In genomic region chr19:5037936-5038335, GRCh38 we compare ENCODE assay signal across 13 cellular contexts.
DNase-seq lines count a peak whose midpoint lies in the region; ATAC-seq and TF ChIP-seq lines count a peak whose summit lies in the region.
"Had no signal": no experiment of that assay in that cellular context is flagged by ENCODE, and none has a peak within 500 bp of the region (broad histone marks: within the 10 kb centered on the region; RNA-seq: fewer than 3 reads in every experiment).

No MANE protein-coding gene starts in this region.

- 26% methylated on average over 16 of the region's 17 CpGs for WGBS in prostate gland

- no peak for TF ChIP-seq POLR2A in prostate gland (IDR thresholded peaks at IDR 0.05)

- no peaks in the 10 kb centered on the region for H3K9me3 ChIP-seq in prostate gland
- H3K9me3 ChIP-seq: colonic mucosa, heart left ventricle, MG63, psoas muscle had no signal

- H3K36me3 ChIP-seq in prostate gland, result peaks cover 4 to 12% of the 10 kb centered on the region in 2 donors
- H3K36me3 ChIP-seq: MG63 had no signal

- intact Hi-C loops in prostate gland (cut with DNase I), result no loop called here

- TF ChIP-seq CTCF in VCaP (conservative IDR thresholded peaks at IDR 0.05) (no peak), prostate gland (IDR thresholded peaks at IDR 0.05) (no peak)

- H3K4me1 Mint-ChIP-seq in stimulated activated effector memory CD8-positive, alpha-beta T cell treated with anti-CD3 and anti-CD28 coated beads, Interleukin-12 subunit alpha, Interleukin-12 subunit beta, amount 100 ng/mL, for 72 hours, result peaks cover 11% of the 10 kb centered on the region
- H3K4me1 Mint-ChIP-seq: activated CD4-positive, alpha-beta T cell treated with anti-CD3 and anti-CD28 coated beads, Interleukin-2, amount 10 ng/mL, durations not matched to agents 7 days and 5 days had no signal

- peak; percentile 97 for DNase-seq in DMS79 (lab: John Stamatoyannopoulos, UW)
- peak; percentile 65 for DNase-seq in NCI-H2029 (lab: John Stamatoyannopoulos, UW)
- no peak for DNase-seq in prostate gland (ENCODE audit: low spot score)
- no peak for DNase-seq in NK-92 (lab: John Stamatoyannopoulos, UW; ENCODE audit: unreplicated experiment)
- DNase-seq in stimulated activated effector memory CD8-positive, alpha-beta T cell treated with anti-CD3 and anti-CD28 coated beads, Interleukin-12 subunit alpha, Interleukin-12 subunit beta, amount 100 ng/mL, for 72 hours (ENCODE audit: low spot score in 2 of 2), result no peak
- DNase-seq in G401 (ENCODE audit: low spot score), result no peak
- DNase-seq: activated CD4-positive, alpha-beta T cell treated with anti-CD3 and anti-CD28 coated beads, Interleukin-2, amount 10 ng/mL, durations not matched to agents 7 days and 5 days; colonic mucosa; heart left ventricle; MG63; NCI-H82; psoas muscle had no signal

- no peaks in the 10 kb centered on the region for H3K27me3 ChIP-seq in prostate gland (replicated peaks; ENCODE audit: insufficient read depth)
- H3K27me3 ChIP-seq: colonic mucosa, heart left ventricle, MG63 had no signal

- no peak overlapping the region for H3K4me3 ChIP-seq in prostate gland
- H3K4me3 ChIP-seq: colonic mucosa, MG63, psoas muscle had no signal

- H3K27ac ChIP-seq in VCaP, result peak overlapping the region; percentile 58
- peak overlapping the region; percentile 58 to 71 for H3K27ac ChIP-seq in prostate gland
- H3K27ac ChIP-seq: colonic mucosa had no signal

- H3K4me1 ChIP-seq in prostate gland (replicated peaks), result peaks cover 37% of the 10 kb centered on the region
- H3K4me1 ChIP-seq: colonic mucosa had no signal

- in situ Hi-C loops in G401 (cut with HindIII; ENCODE audit: low sequenced_read_pairs), result no loop called here

- H3K36me3 Mint-ChIP-seq in stimulated activated effector memory CD8-positive, alpha-beta T cell treated with anti-CD3 and anti-CD28 coated beads, Interleukin-12 subunit alpha, Interleukin-12 subunit beta, amount 100 ng/mL, for 72 hours, result peaks cover 72% of the 10 kb centered on the region

- no peak for ATAC-seq in stimulated activated effector memory CD8-positive, alpha-beta T cell treated with anti-CD3 and anti-CD28 coated beads, Interleukin-12 subunit alpha, Interleukin-12 subunit beta, amount 100 ng/mL, for 72 hours

- H3K27ac Mint-ChIP-seq in stimulated activated effector memory CD8-positive, alpha-beta T cell treated with anti-CD3 and anti-CD28 coated beads, Interleukin-12 subunit alpha, Interleukin-12 subunit beta, amount 100 ng/mL, for 72 hours, result no peak overlapping the region
- H3K27ac Mint-ChIP-seq: activated CD4-positive, alpha-beta T cell treated with anti-CD3 and anti-CD28 coated beads, Interleukin-2, amount 10 ng/mL, durations not matched to agents 7 days and 5 days had no signal

- H3K4me3 Mint-ChIP-seq in stimulated activated effector memory CD8-positive, alpha-beta T cell treated with anti-CD3 and anti-CD28 coated beads, Interleukin-12 subunit alpha, Interleukin-12 subunit beta, amount 100 ng/mL, for 72 hours, result no peak overlapping the region
- H3K4me3 Mint-ChIP-seq: activated CD4-positive, alpha-beta T cell treated with anti-CD3 and anti-CD28 coated beads, Interleukin-2, amount 10 ng/mL, durations not matched to agents 7 days and 5 days had no signal

- H3K9me3 Mint-ChIP-seq in stimulated activated effector memory CD8-positive, alpha-beta T cell treated with anti-CD3 and anti-CD28 coated beads, Interleukin-12 subunit alpha, Interleukin-12 subunit beta, amount 100 ng/mL, for 72 hours, result no peaks in the 10 kb centered on the region
- H3K9me3 Mint-ChIP-seq: activated CD4-positive, alpha-beta T cell treated with anti-CD3 and anti-CD28 coated beads, Interleukin-2, amount 10 ng/mL, durations not matched to agents 7 days and 5 days had no signal

Comparison
In these comparisons a context has a peak if more than half of its experiments do, and no peak if none do; other contexts are left out.
1. DNase-seq: peak in DMS79 (single experiment) and NCI-H2029 (single experiment); none in prostate gland (single experiment), NK-92 (single experiment), stimulated activated effector memory CD8-positive, alpha-beta T cell treated with anti-CD3 and anti-CD28 coated beads, Interleukin-12 subunit alpha, Interleukin-12 subunit beta, amount 100 ng/mL, for 72 hours (0 of 2) and G401 (single experiment).